In the genomic region with DNA sequence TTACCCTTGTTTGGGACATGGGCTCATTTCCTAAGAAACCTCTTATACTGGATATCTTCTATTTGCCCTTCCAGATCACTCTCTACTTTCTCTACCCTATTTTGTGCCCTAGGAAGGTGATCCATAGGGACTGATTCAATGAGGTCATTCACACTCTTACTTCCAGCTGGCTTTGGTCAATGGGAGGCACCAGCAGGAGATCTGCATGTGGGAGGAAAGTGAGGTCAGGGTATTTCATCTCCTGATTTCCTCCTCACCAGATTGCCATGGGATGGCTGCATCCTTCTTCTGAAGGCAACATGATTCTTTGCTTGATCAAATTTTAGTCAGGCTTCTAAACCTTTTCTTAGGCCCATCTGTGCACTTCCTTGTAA, we compare ENCODE assay signal across 18 cellular contexts. TPM values are rescaled to one million over a fixed set of nuclear protein-coding genes. Genes with fewer than 3 reads are reported as not detected.
DNase-seq lines count a peak whose midpoint lies in the region; ATAC-seq and TF ChIP-seq lines count a peak whose summit lies in the region.
"Had no signal": no experiment of that assay in that cellular context is flagged by ENCODE, and none has a peak within 500 bp of the region (broad histone marks: within the 10 kb centered on the region; RNA-seq: fewer than 3 reads in every experiment).

No MANE protein-coding gene starts in this region.

- RAD21 ChIA-PET in HCT116 (lab: Charles Lee; ENCODE audit: low non-redundant PET in 1 of 2, low total read pairs in 2 of 2, uncharacterized antibody in 2 of 2, unreplicated experiment in 2 of 2) = no interaction called here

- H4K91ac ChIP-seq in neuronal stem cell (ENCODE audit: low read depth, low read length, poor library complexity) = no peak overlapping the region

- no peak overlapping the region for H3K14ac ChIP-seq in neuronal stem cell (ENCODE audit: low read length)

- DNase-seq in HCT116 (ENCODE audit: low read depth, low spot score) (no peak), M059J (ENCODE audit: low read depth) (peak; percentile 13), iPS-NIHi7 (ENCODE audit: extremely low spot score) (peak; percentile 38), neuronal stem cell (ENCODE audit: low spot score) (no peak), type B pancreatic cell (ENCODE audit: extremely low spot score, unreplicated experiment) (no peak), NCI-H446 (lab: John Stamatoyannopoulos, UW) (no peak), C1 segment of cervical spinal cord (lab: John Stamatoyannopoulos, UW) (no peak)
- DNase-seq: BE2C; CD8-positive, alpha-beta T cell; MM.1S; NCI-H1105; NCI-H187; NCI-H510A; Peyer's patch; SHP77 treated with DMSO at 0.1 percent for 48 hours had no signal

- H3K4me3 ChIP-seq in HCT116 (replicated peaks in 1 of 2; ENCODE audit: low read depth in 1 of 2, low read length in 2 of 2) (no peak overlapping the region), neuronal stem cell (ENCODE audit: low read length in 2 of 2) (no peak overlapping the region)
- H3K4me3 ChIP-seq: HAP-1, Peyer's patch had no signal

- H3K4me2 ChIP-seq in HCT116 (ENCODE audit: low read length) (peak overlapping the region; percentile 50), neuronal stem cell (ENCODE audit: insufficient read depth, low read length, poor library complexity, severe bottlenecking) (no peak overlapping the region)
- H3K4me2 ChIP-seq: KMS-11 had no signal

- no peak overlapping the region for H2BK15ac ChIP-seq in neuronal stem cell (ENCODE audit: low read length)

- no peaks in the 10 kb centered on the region for H4K20me1 ChIP-seq in HCT116 (ENCODE audit: insufficient read depth)

- ATAC-seq in HCT116 = peak; percentile 50
- peak; percentile 10 for ATAC-seq in esophagus mucosa
- ATAC-seq: CD8-positive, alpha-beta T cell had no signal

- H3K79me2 ChIP-seq in HCT116 (ENCODE audit: insufficient read depth, low read length) = no peaks in the 10 kb centered on the region

- intact Hi-C loops in HCT116 (cut with micrococcal nuclease) = no loop called here

- H2BK12ac ChIP-seq in neuronal stem cell (ENCODE audit: low read length) = no peak overlapping the region

- no peak overlapping the region for H4K8ac ChIP-seq in neuronal stem cell (ENCODE audit: low read depth, low read length)

- CTCF ChIA-PET in HCT116 (lab: Charles Lee) = no interaction called here

- no peaks in the 10 kb centered on the region for H3K9me3 ChIP-seq in HCT116 (ENCODE audit: control insufficient read depth in 1 of 2, insufficient read depth in 1 of 2, low read depth in 1 of 2, low read length in 2 of 2)
- H3K9me3 ChIP-seq in neuronal stem cell (replicated peaks in 1 of 2; ENCODE audit: control insufficient read depth in 2 of 2, insufficient read depth in 1 of 2, low read depth in 1 of 2, low read length in 2 of 2) = no peaks in the 10 kb centered on the region
- H3K9me3 ChIP-seq: BE2C, HAP-1, Peyer's patch had no signal

- H2BK5ac ChIP-seq in neuronal stem cell (ENCODE audit: low read length) = no peak overlapping the region

- BruUV-seq in HCT116 (replicated peaks; lab: Mats Ljungman, UMichigan) = no TSS peak

- H3K79me1 ChIP-seq in neuronal stem cell (ENCODE audit: low read depth, low read length) = no peaks in the 10 kb centered on the region

- peak overlapping the region; percentile 73 for H3K27ac ChIP-seq in HCT116 (ENCODE audit: low read depth, low read length)
- no peak overlapping the region for H3K27ac ChIP-seq in neuronal stem cell (replicated peaks; ENCODE audit: low read length)
- H3K27ac ChIP-seq: KMS-11, Peyer's patch had no signal

- H3K4me3 Mint-ChIP-seq in type B pancreatic cell = no peak overlapping the region
- H3K4me3 Mint-ChIP-seq: CD8-positive, alpha-beta T cell had no signal

- no peak for TF ChIP-seq POLR2A in HCT116 (IDR thresholded peaks at IDR 0.05; ENCODE audit: borderline replicate concordance, extremely low read depth, insufficient read depth, insufficient read length)

- no peaks in the 10 kb centered on the region for H3K9me2 ChIP-seq in HCT116 (ENCODE audit: insufficient read depth)

- H3K23ac ChIP-seq in neuronal stem cell (ENCODE audit: low read depth, low read length, poor library complexity) = no peak overlapping the region

- no peak overlapping the region for H2AFZ ChIP-seq in HCT116 (ENCODE audit: low read depth, low read length, poor library complexity, severe bottlenecking)
- H2AFZ ChIP-seq in neuronal stem cell (ENCODE audit: low read length) = no peak overlapping the region

- peaks cover 7% of the 10 kb centered on the region for H3K27me3 Mint-ChIP-seq in type B pancreatic cell

- peaks cover 4 to 15% of the 10 kb centered on the region in 2 experiments for H3K36me3 ChIP-seq in HCT116 (ENCODE audit: control insufficient read depth in 1 of 2, insufficient read depth in 2 of 2, low read length in 2 of 2)
- H3K36me3 ChIP-seq in neuronal stem cell (replicated peaks in 1 of 2; ENCODE audit: control insufficient read depth in 2 of 2, insufficient read depth in 2 of 2, low read length in 2 of 2) = no peaks in the 10 kb centered on the region
- H3K36me3 ChIP-seq: BE2C, HAP-1, Peyer's patch had no signal

- TF ChIP-seq RAD21 in HCT116 (IDR thresholded peaks at IDR 0.05; ENCODE audit: low read depth) = no peak

- no peak overlapping the region for H3K18ac ChIP-seq in neuronal stem cell (ENCODE audit: low read length)

- no peaks in the 10 kb centered on the region for H3K27me3 ChIP-seq in HCT116 (ENCODE audit: insufficient read depth, low read length)
- peaks cover 0 to 36% (median 0%) of the 10 kb centered on the region in 3 experiments for H3K27me3 ChIP-seq in neuronal stem cell (ENCODE audit: control insufficient read depth in 3 of 3, insufficient read depth in 3 of 3, low read depth in 1 of 3, low read length in 3 of 3)
- H3K27me3 ChIP-seq: Peyer's patch had no signal

- no peak overlapping the region for H2AK5ac ChIP-seq in neuronal stem cell (ENCODE audit: low read depth, low read length)

- H3K4ac ChIP-seq in neuronal stem cell (ENCODE audit: low read length) = no peak overlapping the region

- H3K36me3 Mint-ChIP-seq in type B pancreatic cell = no peaks in the 10 kb centered on the region
- H3K36me3 Mint-ChIP-seq: CD8-positive, alpha-beta T cell had no signal

- no peak overlapping the region for H2BK120ac ChIP-seq in neuronal stem cell (ENCODE audit: low read depth, low read length)

- H3K9me3 Mint-ChIP-seq in type B pancreatic cell = no peaks in the 10 kb centered on the region
- H3K9me3 Mint-ChIP-seq: CD8-positive, alpha-beta T cell had no signal

- POLR2A ChIA-PET in HCT116 (lab: Charles Lee) = interaction anchor here (1.8 kb wide), 1 partner anchor 15 kb away, joined by 5 read pairs; a partner anchor contains a TSS

- H3K9ac ChIP-seq in HCT116 (ENCODE audit: low read length) = no peak overlapping the region
- H3K9ac ChIP-seq in neuronal stem cell (ENCODE audit: low read depth, low read length, poor library complexity) = no peak overlapping the region
- H3K9ac ChIP-seq: KMS-11 had no signal

- H3K27ac Mint-ChIP-seq in type B pancreatic cell = no peak overlapping the region
- H3K27ac Mint-ChIP-seq: CD8-positive, alpha-beta T cell had no signal

- H3K4me1 ChIP-seq in HCT116 (ENCODE audit: control insufficient read depth in 1 of 2, insufficient read depth in 2 of 2, low read length in 2 of 2) (peaks cover 20 to 21% of the 10 kb centered on the region in 2 experiments), neuronal stem cell (ENCODE audit: control insufficient read depth in 2 of 2, insufficient read depth in 1 of 2, low read depth in 1 of 2, low read length in 2 of 2) (peaks cover 0 to 7% of the 10 kb centered on the region in 2 donors)
- H3K4me1 ChIP-seq: BE2C, HAP-1, Peyer's patch had no signal

- TF ChIP-seq CTCF in HCT116 (IDR thresholded peaks at IDR 0.05 in 2 of 3, conservative IDR thresholded peaks at IDR 0.05 in 1 of 3; ENCODE audit: borderline replicate concordance in 1 of 3, insufficient read depth in 1 of 3, low read depth in 2 of 3, low read length in 2 of 3) = no peak
- TF ChIP-seq CTCF in type B pancreatic cell (conservative IDR thresholded peaks at IDR 0.05) = no peak

- no peaks in the 10 kb centered on the region for H3K4me1 Mint-ChIP-seq in type B pancreatic cell (ENCODE audit: unreplicated experiment)

TF ChIP-seq in HCT116, 20 proteins besides CTCF, POLR2A, EP300 and RAD21:
- TF ChIP-seq TCF7L2 (IDR thresholded peaks at IDR 0.05; ENCODE audit: borderline replicate concordance, extremely low read depth, insufficient read depth, insufficient read length) (no peak), POLR2AphosphoS5 (IDR thresholded peaks at IDR 0.05; ENCODE audit: low read depth, low read length) (no peak)
- TF ChIP-seq, protein P1, sequence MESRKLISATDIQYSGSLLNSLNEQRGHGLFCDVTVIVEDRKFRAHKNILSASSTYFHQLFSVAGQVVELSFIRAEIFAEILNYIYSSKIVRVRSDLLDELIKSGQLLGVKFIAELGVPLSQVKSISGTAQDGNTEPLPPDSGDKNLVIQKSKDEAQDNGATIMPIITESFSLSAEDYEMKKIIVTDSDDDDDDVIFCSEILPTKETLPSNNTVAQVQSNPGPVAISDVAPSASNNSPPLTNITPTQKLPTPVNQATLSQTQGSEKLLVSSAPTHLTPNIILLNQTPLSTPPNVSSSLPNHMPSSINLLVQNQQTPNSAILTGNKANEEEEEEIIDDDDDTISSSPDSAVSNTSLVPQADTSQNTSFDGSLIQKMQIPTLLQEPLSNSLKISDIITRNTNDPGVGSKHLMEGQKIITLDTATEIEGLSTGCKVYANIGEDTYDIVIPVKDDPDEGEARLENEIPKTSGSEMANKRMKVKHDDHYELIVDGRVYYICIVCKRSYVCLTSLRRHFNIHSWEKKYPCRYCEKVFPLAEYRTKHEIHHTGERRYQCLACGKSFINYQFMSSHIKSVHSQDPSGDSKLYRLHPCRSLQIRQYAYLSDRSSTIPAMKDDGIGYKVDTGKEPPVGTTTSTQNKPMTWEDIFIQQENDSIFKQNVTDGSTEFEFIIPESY (IDR thresholded peaks at IDR 0.05; ENCODE audit: extremely low read depth, insufficient replicate concordance, low read length) = no peak

RNA-seq across cellular contexts. Expression of a gene that starts 15.2 kb away (rescaled TPM):
- total RNA-seq in HCT116 (2021; ENCODE audit: unreplicated experiment) (28.2 TPM), esophagus mucosa (1.6 TPM), type B pancreatic cell (ENCODE audit: low replicate concordance) (0.24 and 0.71 TPM in 2 replicates)
- 19.6 and 24.7 TPM in 2 replicates for polyA plus RNA-seq in HCT116 (2012)
- total RNA-seq in M059J (2014; rRNA removed; shearing (Covaris generic)) = not detected in 2 replicates
- 0.73 TPM for polyA plus RNA-seq in neuronal stem cell (2013, experiment 1 of 2)
- 0.98 TPM for polyA plus RNA-seq in neuronal stem cell (2013, experiment 2 of 2)
- total RNA-seq: CD8-positive, alpha-beta T cell; Peyer's patch had no signal

RNA-seq across cellular contexts. Expression of a gene that starts 21.1 kb away (rescaled TPM):
- 12.3 TPM for total RNA-seq in HCT116 (2021; ENCODE audit: unreplicated experiment)
- polyA plus RNA-seq in HCT116 (2012) = 6.6 and 8.2 TPM in 2 replicates
- total RNA-seq in M059J (2014; rRNA removed; shearing (Covaris generic)) = 7.3 and 7.6 TPM in 2 replicates
- total RNA-seq in esophagus mucosa = 1.4 TPM
- polyA plus RNA-seq in neuronal stem cell (2013, experiment 1 of 2) = 6.3 TPM
- polyA plus RNA-seq in neuronal stem cell (2013, experiment 2 of 2) = 5.4 TPM
- total RNA-seq in type B pancreatic cell (ENCODE audit: low replicate concordance) = 7.1 and 17.0 TPM in 2 replicates

Comparison
In these comparisons a context has a peak if more than half of its experiments do, and no peak if none do; other contexts are left out.
1. DNase-seq: peak in M059J (single experiment) and iPS-NIHi7 (single experiment); none in HCT116 (single experiment), neuronal stem cell (single experiment), type B pancreatic cell (single experiment), NCI-H446 (0 of 2) and C1 segment of cervical spinal cord (0 of 14).
2. RNA of a gene that starts 15.2 kb away (total RNA-seq): 28.2 TPM in HCT116 (single experiment); 1.6 TPM in esophagus mucosa (single experiment), 0.24 to 0.71 TPM in type B pancreatic cell and not detected in M059J; every median in the first group is over 10 times any median in the second.